In the genomic region with DNA sequence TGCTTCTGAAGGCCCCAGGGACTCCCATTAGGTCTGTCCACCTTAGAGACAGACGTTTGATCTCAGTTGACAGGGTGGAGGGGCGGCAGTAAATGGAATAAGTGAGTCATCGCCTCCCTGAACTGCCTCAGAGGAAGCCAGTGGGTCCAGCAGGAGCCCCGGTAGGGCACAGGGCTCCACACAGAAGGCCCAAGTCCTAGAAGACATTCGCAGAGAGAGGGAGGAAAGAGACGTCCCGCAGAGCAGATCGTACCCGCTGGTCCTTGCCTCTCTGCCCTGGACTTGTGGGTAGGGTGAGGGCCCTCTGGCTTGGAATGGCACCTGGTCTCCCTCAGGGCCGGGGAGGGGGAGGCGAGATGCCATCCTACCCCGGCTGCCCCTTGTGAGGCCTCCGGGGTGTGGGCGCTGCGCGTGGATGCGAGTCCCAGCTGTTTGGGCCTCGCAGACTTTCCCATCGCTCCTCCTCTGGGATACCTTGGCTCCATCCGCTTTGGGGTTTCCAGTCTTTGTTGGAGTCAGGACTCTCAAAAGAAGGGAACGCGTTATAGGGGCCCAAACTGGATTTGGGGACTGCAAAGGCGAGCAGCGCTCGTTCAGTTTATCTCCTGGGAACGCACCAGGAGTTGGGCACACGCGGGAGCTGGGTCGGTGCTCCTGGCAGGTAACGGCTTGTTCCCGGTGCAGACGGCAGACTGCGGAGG, we compare ENCODE assay signal across 1 cellular context.
TF ChIP-seq lines count a peak whose summit lies in the region.

No MANE protein-coding gene starts in this region.

TF ChIP-seq in K562, 482 proteins besides CTCF, POLR2A, EP300 and RAD21 (continued from another document):
- TF ChIP-seq, protein P1, sequence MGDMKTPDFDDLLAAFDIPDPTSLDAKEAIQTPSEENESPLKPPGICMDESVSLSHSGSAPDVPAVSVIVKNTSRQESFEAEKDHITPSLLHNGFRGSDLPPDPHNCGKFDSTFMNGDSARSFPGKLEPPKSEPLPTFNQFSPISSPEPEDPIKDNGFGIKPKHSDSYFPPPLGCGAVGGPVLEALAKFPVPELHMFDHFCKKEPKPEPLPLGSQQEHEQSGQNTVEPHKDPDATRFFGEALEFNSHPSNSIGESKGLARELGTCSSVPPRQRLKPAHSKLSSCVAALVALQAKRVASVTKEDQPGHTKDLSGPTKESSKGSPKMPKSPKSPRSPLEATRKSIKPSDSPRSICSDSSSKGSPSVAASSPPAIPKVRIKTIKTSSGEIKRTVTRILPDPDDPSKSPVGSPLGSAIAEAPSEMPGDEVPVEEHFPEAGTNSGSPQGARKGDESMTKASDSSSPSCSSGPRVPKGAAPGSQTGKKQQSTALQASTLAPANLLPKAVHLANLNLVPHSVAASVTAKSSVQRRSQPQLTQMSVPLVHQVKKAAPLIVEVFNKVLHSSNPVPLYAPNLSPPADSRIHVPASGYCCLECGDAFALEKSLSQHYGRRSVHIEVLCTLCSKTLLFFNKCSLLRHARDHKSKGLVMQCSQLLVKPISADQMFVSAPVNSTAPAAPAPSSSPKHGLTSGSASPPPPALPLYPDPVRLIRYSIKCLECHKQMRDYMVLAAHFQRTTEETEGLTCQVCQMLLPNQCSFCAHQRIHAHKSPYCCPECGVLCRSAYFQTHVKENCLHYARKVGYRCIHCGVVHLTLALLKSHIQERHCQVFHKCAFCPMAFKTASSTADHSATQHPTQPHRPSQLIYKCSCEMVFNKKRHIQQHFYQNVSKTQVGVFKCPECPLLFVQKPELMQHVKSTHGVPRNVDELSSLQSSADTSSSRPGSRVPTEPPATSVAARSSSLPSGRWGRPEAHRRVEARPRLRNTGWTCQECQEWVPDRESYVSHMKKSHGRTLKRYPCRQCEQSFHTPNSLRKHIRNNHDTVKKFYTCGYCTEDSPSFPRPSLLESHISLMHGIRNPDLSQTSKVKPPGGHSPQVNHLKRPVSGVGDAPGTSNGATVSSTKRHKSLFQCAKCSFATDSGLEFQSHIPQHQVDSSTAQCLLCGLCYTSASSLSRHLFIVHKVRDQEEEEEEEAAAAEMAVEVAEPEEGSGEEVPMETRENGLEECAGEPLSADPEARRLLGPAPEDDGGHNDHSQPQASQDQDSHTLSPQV (IDR thresholded peaks at IDR 0.05), result no peak
- TF ChIP-seq JUND (IDR thresholded peaks at IDR 0.05; ENCODE audit: borderline replicate concordance, low read depth, low read length) (peak; percentile 51; the same call in 1 of the 2 replicates), JUND (tag; IDR thresholded peaks at IDR 0.05; ENCODE audit: borderline replicate concordance, low read depth, low read length) (peak; percentile 33; the same call in 1 of the 3 replicates)
